In the genomic region with DNA sequence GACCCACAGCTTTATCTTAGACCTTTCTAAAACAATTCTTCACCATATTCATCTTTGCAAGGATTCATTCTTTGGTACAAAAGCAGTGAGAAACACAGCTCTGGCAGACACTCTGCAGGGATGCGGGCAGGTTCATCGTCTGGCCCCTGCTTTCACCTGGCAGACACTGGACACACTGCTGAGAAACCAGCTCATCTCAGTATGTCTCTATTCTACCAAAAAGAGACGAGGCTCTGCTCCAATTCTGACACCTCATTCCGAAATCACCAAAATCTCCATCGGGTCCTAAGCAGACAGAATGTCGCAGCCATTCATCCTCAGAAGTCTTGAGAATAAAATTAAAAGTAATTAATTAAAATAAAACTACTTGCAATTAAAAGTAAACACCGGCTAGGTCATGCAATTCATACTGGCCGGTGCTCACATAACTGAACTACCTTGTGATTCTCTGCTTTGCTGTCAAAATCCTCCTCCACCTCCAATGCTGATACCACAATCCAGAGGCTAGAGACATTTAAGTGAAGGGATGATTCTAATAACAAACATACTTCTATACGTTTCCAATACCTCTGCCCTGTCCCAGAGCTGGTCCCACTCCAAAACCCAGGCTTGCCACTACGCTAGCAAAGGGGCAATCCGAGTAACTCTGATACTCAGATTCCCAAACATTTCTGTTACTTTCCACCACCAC, we compare ENCODE assay signal across 1 cellular context.
TF ChIP-seq lines count a peak whose summit lies in the region.

No MANE protein-coding gene starts in this region.

TF ChIP-seq in GM23338, 12 proteins besides CTCF, POLR2A, EP300 and RAD21:
- TF ChIP-seq, protein P1, sequence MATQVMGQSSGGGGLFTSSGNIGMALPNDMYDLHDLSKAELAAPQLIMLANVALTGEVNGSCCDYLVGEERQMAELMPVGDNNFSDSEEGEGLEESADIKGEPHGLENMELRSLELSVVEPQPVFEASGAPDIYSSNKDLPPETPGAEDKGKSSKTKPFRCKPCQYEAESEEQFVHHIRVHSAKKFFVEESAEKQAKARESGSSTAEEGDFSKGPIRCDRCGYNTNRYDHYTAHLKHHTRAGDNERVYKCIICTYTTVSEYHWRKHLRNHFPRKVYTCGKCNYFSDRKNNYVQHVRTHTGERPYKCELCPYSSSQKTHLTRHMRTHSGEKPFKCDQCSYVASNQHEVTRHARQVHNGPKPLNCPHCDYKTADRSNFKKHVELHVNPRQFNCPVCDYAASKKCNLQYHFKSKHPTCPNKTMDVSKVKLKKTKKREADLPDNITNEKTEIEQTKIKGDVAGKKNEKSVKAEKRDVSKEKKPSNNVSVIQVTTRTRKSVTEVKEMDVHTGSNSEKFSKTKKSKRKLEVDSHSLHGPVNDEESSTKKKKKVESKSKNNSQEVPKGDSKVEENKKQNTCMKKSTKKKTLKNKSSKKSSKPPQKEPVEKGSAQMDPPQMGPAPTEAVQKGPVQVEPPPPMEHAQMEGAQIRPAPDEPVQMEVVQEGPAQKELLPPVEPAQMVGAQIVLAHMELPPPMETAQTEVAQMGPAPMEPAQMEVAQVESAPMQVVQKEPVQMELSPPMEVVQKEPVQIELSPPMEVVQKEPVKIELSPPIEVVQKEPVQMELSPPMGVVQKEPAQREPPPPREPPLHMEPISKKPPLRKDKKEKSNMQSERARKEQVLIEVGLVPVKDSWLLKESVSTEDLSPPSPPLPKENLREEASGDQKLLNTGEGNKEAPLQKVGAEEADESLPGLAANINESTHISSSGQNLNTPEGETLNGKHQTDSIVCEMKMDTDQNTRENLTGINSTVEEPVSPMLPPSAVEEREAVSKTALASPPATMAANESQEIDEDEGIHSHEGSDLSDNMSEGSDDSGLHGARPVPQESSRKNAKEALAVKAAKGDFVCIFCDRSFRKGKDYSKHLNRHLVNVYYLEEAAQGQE (IDR thresholded peaks at IDR 0.05; ENCODE audit: unreplicated experiment), result no peak
- no peak for TF ChIP-seq EZH2 (IDR thresholded peaks at IDR 0.05; ENCODE audit: low read depth, unreplicated experiment)
- TF ChIP-seq ZNF331 (CRISPR knock-in tag; IDR thresholded peaks at IDR 0.05; ENCODE audit: low read depth), result no peak
- no peak for TF ChIP-seq STAT1 (IDR thresholded peaks at IDR 0.05; ENCODE audit: unreplicated experiment)
- TF ChIP-seq JUNB (IDR thresholded peaks at IDR 0.05; ENCODE audit: unreplicated experiment), result no peak
- TF ChIP-seq NANOG (IDR thresholded peaks at IDR 0.05; ENCODE audit: borderline replicate concordance), result no peak
- no peak for TF ChIP-seq ZNF114 (CRISPR knock-in tag; IDR thresholded peaks at IDR 0.05)
- TF ChIP-seq, protein P2, sequence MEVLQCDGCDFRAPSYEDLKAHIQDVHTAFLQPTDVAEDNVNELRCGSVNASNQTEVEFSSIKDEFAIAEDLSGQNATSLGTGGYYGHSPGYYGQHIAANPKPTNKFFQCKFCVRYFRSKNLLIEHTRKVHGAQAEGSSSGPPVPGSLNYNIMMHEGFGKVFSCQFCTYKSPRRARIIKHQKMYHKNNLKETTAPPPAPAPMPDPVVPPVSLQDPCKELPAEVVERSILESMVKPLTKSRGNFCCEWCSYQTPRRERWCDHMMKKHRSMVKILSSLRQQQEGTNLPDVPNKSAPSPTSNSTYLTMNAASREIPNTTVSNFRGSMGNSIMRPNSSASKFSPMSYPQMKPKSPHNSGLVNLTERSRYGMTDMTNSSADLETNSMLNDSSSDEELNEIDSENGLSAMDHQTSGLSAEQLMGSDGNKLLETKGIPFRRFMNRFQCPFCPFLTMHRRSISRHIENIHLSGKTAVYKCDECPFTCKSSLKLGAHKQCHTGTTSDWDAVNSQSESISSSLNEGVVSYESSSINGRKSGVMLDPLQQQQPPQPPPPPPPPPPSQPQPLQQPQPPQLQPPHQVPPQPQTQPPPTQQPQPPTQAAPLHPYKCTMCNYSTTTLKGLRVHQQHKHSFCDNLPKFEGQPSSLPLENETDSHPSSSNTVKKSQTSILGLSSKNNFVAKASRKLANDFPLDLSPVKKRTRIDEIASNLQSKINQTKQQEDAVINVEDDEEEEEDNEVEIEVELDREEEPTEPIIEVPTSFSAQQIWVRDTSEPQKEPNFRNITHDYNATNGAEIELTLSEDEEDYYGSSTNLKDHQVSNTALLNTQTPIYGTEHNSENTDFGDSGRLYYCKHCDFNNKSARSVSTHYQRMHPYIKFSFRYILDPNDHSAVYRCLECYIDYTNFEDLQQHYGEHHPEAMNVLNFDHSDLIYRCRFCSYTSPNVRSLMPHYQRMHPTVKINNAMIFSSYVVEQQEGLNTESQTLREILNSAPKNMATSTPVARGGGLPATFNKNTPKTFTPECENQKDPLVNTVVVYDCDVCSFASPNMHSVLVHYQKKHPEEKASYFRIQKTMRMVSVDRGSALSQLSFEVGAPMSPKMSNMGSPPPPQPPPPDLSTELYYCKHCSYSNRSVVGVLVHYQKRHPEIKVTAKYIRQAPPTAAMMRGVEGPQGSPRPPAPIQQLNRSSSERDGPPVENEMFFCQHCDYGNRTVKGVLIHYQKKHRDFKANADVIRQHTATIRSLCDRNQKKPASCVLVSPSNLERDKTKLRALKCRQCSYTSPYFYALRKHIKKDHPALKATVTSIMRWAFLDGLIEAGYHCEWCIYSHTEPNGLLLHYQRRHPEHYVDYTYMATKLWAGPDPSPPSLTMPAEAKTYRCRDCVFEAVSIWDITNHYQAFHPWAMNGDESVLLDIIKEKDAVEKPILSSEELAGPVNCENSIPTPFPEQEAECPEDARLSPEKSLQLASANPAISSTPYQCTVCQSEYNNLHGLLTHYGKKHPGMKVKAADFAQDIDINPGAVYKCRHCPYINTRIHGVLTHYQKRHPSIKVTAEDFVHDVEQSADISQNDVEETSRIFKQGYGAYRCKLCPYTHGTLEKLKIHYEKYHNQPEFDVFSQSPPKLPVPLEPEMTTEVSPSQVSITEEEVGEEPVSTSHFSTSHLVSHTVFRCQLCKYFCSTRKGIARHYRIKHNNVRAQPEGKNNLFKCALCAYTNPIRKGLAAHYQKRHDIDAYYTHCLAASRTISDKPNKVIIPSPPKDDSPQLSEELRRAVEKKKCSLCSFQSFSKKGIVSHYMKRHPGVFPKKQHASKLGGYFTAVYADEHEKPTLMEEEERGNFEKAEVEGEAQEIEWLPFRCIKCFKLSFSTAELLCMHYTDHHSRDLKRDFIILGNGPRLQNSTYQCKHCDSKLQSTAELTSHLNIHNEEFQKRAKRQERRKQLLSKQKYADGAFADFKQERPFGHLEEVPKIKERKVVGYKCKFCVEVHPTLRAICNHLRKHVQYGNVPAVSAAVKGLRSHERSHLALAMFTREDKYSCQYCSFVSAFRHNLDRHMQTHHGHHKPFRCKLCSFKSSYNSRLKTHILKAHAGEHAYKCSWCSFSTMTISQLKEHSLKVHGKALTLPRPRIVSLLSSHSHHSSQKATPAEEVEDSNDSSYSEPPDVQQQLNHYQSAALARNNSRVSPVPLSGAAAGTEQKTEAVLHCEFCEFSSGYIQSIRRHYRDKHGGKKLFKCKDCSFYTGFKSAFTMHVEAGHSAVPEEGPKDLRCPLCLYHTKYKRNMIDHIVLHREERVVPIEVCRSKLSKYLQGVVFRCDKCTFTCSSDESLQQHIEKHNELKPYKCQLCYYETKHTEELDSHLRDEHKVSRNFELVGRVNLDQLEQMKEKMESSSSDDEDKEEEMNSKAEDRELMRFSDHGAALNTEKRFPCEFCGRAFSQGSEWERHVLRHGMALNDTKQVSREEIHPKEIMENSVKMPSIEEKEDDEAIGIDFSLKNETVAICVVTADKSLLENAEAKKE (CRISPR knock-in tag; IDR thresholded peaks at IDR 0.05), result no peak
- TF ChIP-seq POLR2AphosphoS5 (IDR thresholded peaks at IDR 0.05; ENCODE audit: low read depth), result no peak
- no peak for TF ChIP-seq CREB1 (CRISPR knock-in tag; IDR thresholded peaks at IDR 0.05; ENCODE audit: low read depth)
- TF ChIP-seq, protein P3, sequence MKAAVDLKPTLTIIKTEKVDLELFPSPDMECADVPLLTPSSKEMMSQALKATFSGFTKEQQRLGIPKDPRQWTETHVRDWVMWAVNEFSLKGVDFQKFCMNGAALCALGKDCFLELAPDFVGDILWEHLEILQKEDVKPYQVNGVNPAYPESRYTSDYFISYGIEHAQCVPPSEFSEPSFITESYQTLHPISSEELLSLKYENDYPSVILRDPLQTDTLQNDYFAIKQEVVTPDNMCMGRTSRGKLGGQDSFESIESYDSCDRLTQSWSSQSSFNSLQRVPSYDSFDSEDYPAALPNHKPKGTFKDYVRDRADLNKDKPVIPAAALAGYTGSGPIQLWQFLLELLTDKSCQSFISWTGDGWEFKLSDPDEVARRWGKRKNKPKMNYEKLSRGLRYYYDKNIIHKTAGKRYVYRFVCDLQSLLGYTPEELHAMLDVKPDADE (IDR thresholded peaks at IDR 0.05), result no peak
- TF ChIP-seq EZH2phosphoT487 (IDR thresholded peaks at IDR 0.05; ENCODE audit: unreplicated experiment), result no peak
